8 cellular contexts compared by ENCODE assay signal in genomic region chrX:154596290-154596929, GRCh38. TPM values are rescaled to one million over a fixed set of nuclear protein-coding genes. Genes with fewer than 3 reads are reported as not detected.
DNase-seq lines count a peak whose midpoint lies in the region; ATAC-seq, FAIRE-seq and TF ChIP-seq lines count a peak whose summit lies in the region.
"Had no signal": no experiment of that assay in that cellular context is flagged by ENCODE, and none has a peak within 500 bp of the region (broad histone marks: within the 10 kb centered on the region; RNA-seq: fewer than 3 reads in every experiment).

No MANE protein-coding gene starts in this region.

- H3K9me3 Mint-ChIP-seq in activated naive CD8-positive, alpha-beta T cell treated with anti-CD3 and anti-CD28 coated beads, Interleukin-2, amount 50 U/mL, for 24 hours, result no peaks in the 10 kb centered on the region

- peaks cover 24% of the 10 kb centered on the region for H3K4me1 ChIP-seq in osteoblast (ENCODE audit: insufficient read depth, low read length)

- ATAC-seq in activated naive CD8-positive, alpha-beta T cell treated with anti-CD3 and anti-CD28 coated beads, Interleukin-2, amount 50 U/mL, for 24 hours, result no peak

- peaks cover 25% of the 10 kb centered on the region for H3K27me3 ChIP-seq in osteoblast (ENCODE audit: insufficient read depth, low read length)

- H3K27me3 Mint-ChIP-seq in activated naive CD8-positive, alpha-beta T cell treated with anti-CD3 and anti-CD28 coated beads, Interleukin-2, amount 50 U/mL, for 24 hours, result no peaks in the 10 kb centered on the region

- peaks cover 3% of the 10 kb centered on the region for H3K4me1 Mint-ChIP-seq in activated naive CD8-positive, alpha-beta T cell treated with anti-CD3 and anti-CD28 coated beads, Interleukin-2, amount 50 U/mL, for 24 hours

- peak overlapping the region; percentile 23 for H3K4me2 ChIP-seq in osteoblast (ENCODE audit: insufficient read depth, low read length)

- no peaks in the 10 kb centered on the region for H3K36me3 Mint-ChIP-seq in activated naive CD8-positive, alpha-beta T cell treated with anti-CD3 and anti-CD28 coated beads, Interleukin-2, amount 50 U/mL, for 24 hours (ENCODE audit: low read depth)

- TF ChIP-seq POLR2A in H54 (IDR thresholded peaks at IDR 0.05; ENCODE audit: low read depth, low read length), result no peak

- no peaks in the 10 kb centered on the region for H3K79me2 ChIP-seq in osteoblast (ENCODE audit: insufficient read depth, low read length)

- no peak overlapping the region for H3K27ac Mint-ChIP-seq in activated naive CD8-positive, alpha-beta T cell treated with anti-CD3 and anti-CD28 coated beads, Interleukin-2, amount 50 U/mL, for 24 hours

- H3K27ac ChIP-seq in osteoblast (ENCODE audit: low read depth, low read length), result no peak overlapping the region

- H3K4me3 ChIP-seq in epithelial cell of esophagus (ENCODE audit: low read length) (no peak overlapping the region), osteoblast (ENCODE audit: insufficient read depth, low read length) (no peak overlapping the region)

- H3K4me3 Mint-ChIP-seq in activated naive CD8-positive, alpha-beta T cell treated with anti-CD3 and anti-CD28 coated beads, Interleukin-2, amount 50 U/mL, for 24 hours, result no peak overlapping the region

- H2AFZ ChIP-seq in osteoblast (ENCODE audit: low read length), result no peak overlapping the region

- H3K36me3 ChIP-seq in osteoblast (ENCODE audit: insufficient read depth, low read length), result no peaks in the 10 kb centered on the region

- TF ChIP-seq CTCF in epithelial cell of esophagus (IDR thresholded peaks at IDR 0.05; ENCODE audit: insufficient read depth, low read depth, low read length, missing control alignments) (peak; percentile 8), osteoblast (IDR thresholded peaks at IDR 0.05; ENCODE audit: extremely low read depth, low read depth, low read length) (no peak)

- DNase-seq in H54 (ENCODE audit: insufficient read length, low spot score) (peak; percentile 59), NOMO-1 treated with DMSO at 0.1 percent for 48 hours (lab: John Stamatoyannopoulos, UW; ENCODE audit: unreplicated experiment) (peak; percentile 15), epithelial cell of esophagus (ENCODE audit: low read depth) (peak; percentile 87), osteoblast (ENCODE audit: insufficient read length, low spot score, missing footprints) (peak; percentile 84), HuH-7 (ENCODE audit: low spot score) (no peak)
- DNase-seq in activated naive CD8-positive, alpha-beta T cell treated with anti-CD3 and anti-CD28 coated beads, Interleukin-2, amount 50 U/mL, for 24 hours, result no peak
- DNase-seq in stimulated activated CD4-positive, alpha-beta T cell treated with anti-CD3 and anti-CD28 coated beads, Interleukin-2, amount 100 ng/mL, for 48 hours, result no peak

- FAIRE-seq in H54 (lab: Jason Lieb, UNC), result peak; percentile 62

- H3K9me3 ChIP-seq in osteoblast (ENCODE audit: low read depth, low read length), result no peaks in the 10 kb centered on the region

- H4K20me1 ChIP-seq in osteoblast (ENCODE audit: insufficient read depth, low read length), result no peaks in the 10 kb centered on the region

RNA-seq across cellular contexts. Expression of gene CTAG1A, which starts 11.5 kb away (rescaled TPM):
- total RNA-seq in osteoblast, result not detected in 2 replicates
- total RNA-seq: lower leg skin had no signal

RNA-seq across cellular contexts. Expression of gene CTAG1B, which starts 22.7 kb away (rescaled TPM):
- total RNA-seq in osteoblast, result not detected in 2 replicates
- total RNA-seq: lower leg skin had no signal

RNA-seq across cellular contexts. Expression of gene IKBKG, which starts 49.0 kb away (rescaled TPM):
- 16.8 and 18.5 TPM in 2 replicates for total RNA-seq in osteoblast

RNA-seq across cellular contexts. Expression of gene G6PD, which starts 49.8 kb away (rescaled TPM):
- total RNA-seq in osteoblast, result 88.7 and 91.3 TPM in 2 replicates

RNA-seq across cellular contexts. Expression of gene CTAG2, which starts 57.0 kb away (rescaled TPM):
- 0.88 and 13.8 TPM in 2 replicates for total RNA-seq in osteoblast
- total RNA-seq: lower leg skin had no signal

Comparison
In these comparisons a context has a peak if more than half of its experiments do, and no peak if none do; other contexts are left out.
1. DNase-seq: peak in H54 (single experiment), NOMO-1 treated with DMSO at 0.1 percent for 48 hours (single experiment), epithelial cell of esophagus (single experiment) and osteoblast (single experiment); none in HuH-7 (single experiment), activated naive CD8-positive, alpha-beta T cell treated with anti-CD3 and anti-CD28 coated beads, Interleukin-2, amount 50 U/mL, for 24 hours (single experiment) and stimulated activated CD4-positive, alpha-beta T cell treated with anti-CD3 and anti-CD28 coated beads, Interleukin-2, amount 100 ng/mL, for 48 hours (0 of 2).